In genomic region chr11:8230921-8231847, GRCh38 we compare ENCODE assay signal across 2 cellular contexts.
TF ChIP-seq lines count a peak whose summit lies in the region.

No MANE protein-coding gene starts in this region.

TF ChIP-seq in IMR-90, 13 proteins besides CTCF, POLR2A, EP300 and RAD21:
- TF ChIP-seq MAZ (IDR thresholded peaks at IDR 0.05; ENCODE audit: borderline replicate concordance, low read depth, low read length) (no peak), BHLHE40 (IDR thresholded peaks at IDR 0.05; ENCODE audit: low read depth, low read length) (no peak), SMC3 (IDR thresholded peaks at IDR 0.05; ENCODE audit: low read depth, low read length) (no peak), RCOR1 (IDR thresholded peaks at IDR 0.05; ENCODE audit: insufficient replicate concordance, low read length) (no peak), FOS (IDR thresholded peaks at IDR 0.05; ENCODE audit: low read depth, low read length) (no peak), MXI1 (IDR thresholded peaks at IDR 0.05; ENCODE audit: borderline replicate concordance, low read depth, low read length) (no peak), CEBPB (IDR thresholded peaks at IDR 0.05; ENCODE audit: low read depth, low read length) (no peak), CHD1 (IDR thresholded peaks at IDR 0.05; ENCODE audit: low read depth, low read length) (no peak), USF2 (IDR thresholded peaks at IDR 0.05; ENCODE audit: low read depth, low read length) (no peak), RFX5 (IDR thresholded peaks at IDR 0.05; ENCODE audit: low read depth, low read length) (no peak), MAFK (IDR thresholded peaks at IDR 0.05; ENCODE audit: low read depth, low read length) (no peak), ELK1 (IDR thresholded peaks at IDR 0.05; ENCODE audit: borderline replicate concordance, low read depth, low read length) (no peak), NFE2L2 (IDR thresholded peaks at IDR 0.05; ENCODE audit: low read depth, low read length) (no peak)

TF ChIP-seq in H1, 55 proteins besides CTCF, POLR2A, EP300 and RAD21:
- TF ChIP-seq MAX (IDR thresholded peaks at IDR 0.05) = no peak
- no peak for TF ChIP-seq ATF2 (IDR thresholded peaks at IDR 0.05; ENCODE audit: low read length)
- no peak for TF ChIP-seq PHF8 (conservative IDR thresholded peaks at IDR 0.05; ENCODE audit: low read depth, low read length)
